23 cellular contexts compared by ENCODE assay signal in the genomic region with DNA sequence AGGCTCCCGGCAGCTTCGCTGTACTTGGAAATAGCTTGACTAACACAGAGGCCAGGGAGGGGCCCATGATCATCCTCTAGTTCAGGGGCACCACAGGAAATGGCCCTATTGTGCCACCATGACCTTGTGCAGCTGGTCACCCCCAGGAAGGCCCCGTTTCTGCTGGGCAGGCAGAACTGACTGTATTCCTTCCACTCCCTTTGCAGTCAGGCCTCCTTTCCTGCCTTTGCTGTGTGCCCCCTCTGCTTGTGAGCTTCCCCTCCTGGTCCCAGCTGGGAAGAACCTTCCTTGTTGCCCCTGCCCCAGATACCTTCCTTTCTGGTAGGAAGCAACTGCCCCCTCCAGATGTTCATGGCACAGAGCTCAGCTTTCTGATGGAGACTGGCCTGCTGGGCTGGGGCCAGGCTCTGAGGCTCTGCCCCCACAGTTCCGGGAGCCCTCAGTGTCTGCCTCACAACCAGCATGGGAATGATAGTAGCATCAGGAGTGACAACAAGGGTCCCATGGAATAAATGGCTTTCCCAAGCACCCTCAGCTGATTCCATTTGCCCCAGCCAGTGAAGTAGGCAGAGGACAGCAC.
"Had no signal": no experiment of that assay in that cellular context is flagged by ENCODE, and none has a peak within 500 bp of the region (broad histone marks: within the 10 kb centered on the region; RNA-seq: fewer than 3 reads in every experiment).

No MANE protein-coding gene starts in this region.

- H3K36me3 ChIP-seq: adrenal gland, SJCRH30 had no signal

- H3K4me1 ChIP-seq: SJCRH30 had no signal

- H3K36me3 Mint-ChIP-seq: activated naive CD8-positive, alpha-beta T cell had no signal

- H3K9me3 ChIP-seq: adrenal gland, SJCRH30, SK-N-SH had no signal

- DNase-seq: activated CD4-positive, alpha-beta T cell treated with anti-CD3 and anti-CD28 coated beads for 4 hours; activated CD4-positive, alpha-beta T cell treated with anti-CD3 and anti-CD28 coated beads, Interleukin-2, amount 50 U/mL, for 4 hours; activated CD8-positive, alpha-beta T cell treated with anti-CD3 and anti-CD28 coated beads, Interleukin-2, amount 10 ng/mL, durations not matched to agents 7 days and 5 days; activated gamma-delta T cell; activated naive CD4-positive, alpha-beta T cell treated with anti-CD3 and anti-CD28 coated beads for 36 hours; activated T-cell treated with anti-CD3 and anti-CD28 coated beads, Interleukin-2, amount 50 U/mL, for 48 hours; adrenal gland; anterior cingulate cortex; NCI-H1105 treated with DMSO at 0.1 percent for 48 hours; NCI-H1436 treated with DMSO at 0.1 percent for 48 hours; NCI-H187; NCI-H2081; NCI-H510A treated with DMSO at 0.1 percent for 48 hours; NK-92 treated with Interleukin-12 subunit alpha and Interleukin-12 subunit beta, amount 100 ng/mL, for 24 hours; OCI-M1; RPMI8226; SJCRH30; SK-N-SH; T-helper 1 cell had no signal

- FAIRE-seq: K562 had no signal

- H3K27ac ChIP-seq: adrenal gland, SJCRH30, VCaP had no signal

- H3K9me3 Mint-ChIP-seq: activated naive CD4-positive, alpha-beta T cell treated with anti-CD3 and anti-CD28 coated beads for 36 hours; activated T-helper 17 cell treated with anti-CD3 and anti-CD28 coated beads, Interleukin-2, amount 50 U/mL, for 72 hours had no signal

- H3K27ac Mint-ChIP-seq: activated CD8-positive, alpha-beta T cell treated with anti-CD3 and anti-CD28 coated beads, Interleukin-2, amount 10 ng/mL, durations not matched to agents 7 days and 5 days; activated naive CD4-positive, alpha-beta T cell treated with anti-CD3 and anti-CD28 coated beads for 36 hours; activated naive CD8-positive, alpha-beta T cell; activated T-helper 17 cell treated with anti-CD3 and anti-CD28 coated beads, Interleukin-2, amount 50 U/mL, for 72 hours had no signal

- H3K9ac ChIP-seq: SK-N-SH had no signal

- H3K4me3 Mint-ChIP-seq: activated CD8-positive, alpha-beta T cell treated with anti-CD3 and anti-CD28 coated beads, Interleukin-2, amount 10 ng/mL, durations not matched to agents 7 days and 5 days; activated naive CD4-positive, alpha-beta T cell treated with anti-CD3 and anti-CD28 coated beads for 36 hours; activated naive CD8-positive, alpha-beta T cell; activated T-helper 17 cell treated with anti-CD3 and anti-CD28 coated beads, Interleukin-2, amount 50 U/mL, for 72 hours had no signal

- H3K4me3 ChIP-seq: adrenal gland, K562, SJCRH30 had no signal
